In genomic region chr9:76810377-76810957, GRCh38 we compare ENCODE assay signal across 7 cellular contexts. TPM values are rescaled to one million over a fixed set of nuclear protein-coding genes. Genes with fewer than 3 reads are reported as not detected.
A peak's percentile ranks its signal among the peaks of the same experiment; 100 is the strongest.
DNase-seq lines count a peak whose midpoint lies in the region; ATAC-seq and TF ChIP-seq lines count a peak whose summit lies in the region.

No MANE protein-coding gene starts in this region.

- intact Hi-C loops in PC-9 (cut with micrococcal nuclease; ENCODE audit: unreplicated experiment), result loop anchor here (1.0 to 2.0 kb wide), 3 partner anchors 177 to 406 kb away; no protein-coding TSS in a partner anchor

- no peaks in the 10 kb centered on the region for H3K9me2 ChIP-seq in PC-9 (ENCODE audit: insufficient read depth)

- DNase-seq in ELF-1 (ENCODE audit: low read depth, low spot score), result peak; percentile 37
- DNase-seq in HuH-7 (ENCODE audit: low spot score), result peak; percentile 42
- DNase-seq in PC-9, result peak in 1 of 2 experiments; percentile 31
- DNase-seq in ecto neural progenitor cell (ENCODE audit: low spot score), result peak; percentile 53
- DNase-seq in lung microvascular endothelial cell (ENCODE audit: low read depth in 2 of 2), result peak; percentile 67 to 76

- H3K4me1 ChIP-seq in PC-9 (replicated peaks; ENCODE audit: insufficient read depth), result no peaks in the 10 kb centered on the region

- BruUV-seq in PC-9 (replicated peaks; lab: Mats Ljungman, UMichigan), result no TSS peak

- H2AFZ ChIP-seq in PC-9, result no peak overlapping the region

- ATAC-seq in GM19455 (IDR thresholded peaks at IDR 0.05; ENCODE audit: unreplicated experiment) (peak; percentile 76), GM21528 (IDR thresholded peaks at IDR 0.05; ENCODE audit: low FRiP score, unreplicated experiment) (no peak)

- TF ChIP-seq CTCF in PC-9 (conservative IDR thresholded peaks at IDR 0.05), result peak; percentile 89

- H4K20me1 ChIP-seq in PC-9 (ENCODE audit: insufficient read depth), result no peaks in the 10 kb centered on the region

- H3K4me3 ChIP-seq in PC-9, result no peak overlapping the region

- CTCF ChIA-PET in PC-9 (lab: Charles Lee), result interaction anchor here (0.5 to 2.8 kb wide), 4 partner anchors 177 to 539 kb away, joined by 3 to 12 read pairs (median 8); no protein-coding TSS in a partner anchor

- no peaks in the 10 kb centered on the region for H3K9me3 ChIP-seq in PC-9 (ENCODE audit: insufficient read depth, low read depth)

- peaks cover 52% of the 10 kb centered on the region for H3K27me3 ChIP-seq in PC-9 (ENCODE audit: insufficient read depth, low read depth)

- H3K36me3 ChIP-seq in PC-9 (ENCODE audit: low read depth), result no peaks in the 10 kb centered on the region

- POLR2A ChIA-PET in PC-9 (lab: Charles Lee; ENCODE audit: unreplicated experiment), result interaction anchor here (0.6 kb wide), 1 partner anchor 357 kb away, joined by 6 read pairs; no protein-coding TSS in a partner anchor

- no peak overlapping the region for H3K27ac ChIP-seq in PC-9

- no peak overlapping the region for H3K4me2 ChIP-seq in PC-9

- H3K79me2 ChIP-seq in PC-9 (ENCODE audit: low read depth), result no peaks in the 10 kb centered on the region

- no peaks in the 10 kb centered on the region for H3F3A ChIP-seq in PC-9 (ENCODE audit: insufficient read depth, low read depth)

RNA-seq across cellular contexts. Expression of gene PCA3, which starts 46.2 kb away (rescaled TPM):
- total RNA-seq in PC-9 (2021) (not detected in 2 replicates), lung microvascular endothelial cell (0.20 and 0.22 TPM in 2 replicates)
